Comparison of ENCODE assay signal across 8 cellular contexts in the genomic region with DNA sequence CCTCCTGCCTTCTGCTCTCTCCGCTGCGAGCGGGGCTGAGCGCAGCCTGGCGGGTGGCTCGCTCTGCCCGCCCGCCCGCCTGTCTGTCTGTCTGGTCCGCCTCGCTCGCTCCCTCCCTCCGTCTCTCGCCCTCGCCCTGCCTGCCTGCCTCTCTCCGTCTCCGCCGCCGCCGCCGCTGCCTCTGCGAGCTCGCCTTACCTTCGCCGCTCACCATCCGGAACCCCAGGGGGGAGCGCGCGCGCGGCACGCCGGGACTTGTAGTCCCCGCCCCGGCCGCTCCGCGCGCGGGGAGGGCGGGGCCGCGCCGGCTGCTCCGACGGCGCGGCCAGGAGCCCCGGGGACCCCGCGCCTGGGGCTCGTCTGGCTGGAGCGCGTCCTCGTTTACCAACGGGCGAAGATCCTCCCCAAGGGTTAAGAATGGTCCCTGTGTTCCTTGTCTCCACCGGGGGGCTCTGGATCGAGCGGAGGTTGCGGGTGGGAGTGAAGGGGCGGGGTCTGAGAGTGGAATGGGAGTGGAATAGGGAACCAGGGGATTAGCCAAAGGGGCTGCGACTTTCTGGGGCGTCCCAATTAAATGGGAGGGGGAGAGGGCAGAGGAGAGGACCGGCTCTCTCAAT. TPM values are rescaled to one million over a fixed set of nuclear protein-coding genes. Genes with fewer than 3 reads are reported as not detected.
DNase-seq lines count a peak whose midpoint lies in the region; ATAC-seq and TF ChIP-seq lines count a peak whose summit lies in the region.

A gene with protein sequence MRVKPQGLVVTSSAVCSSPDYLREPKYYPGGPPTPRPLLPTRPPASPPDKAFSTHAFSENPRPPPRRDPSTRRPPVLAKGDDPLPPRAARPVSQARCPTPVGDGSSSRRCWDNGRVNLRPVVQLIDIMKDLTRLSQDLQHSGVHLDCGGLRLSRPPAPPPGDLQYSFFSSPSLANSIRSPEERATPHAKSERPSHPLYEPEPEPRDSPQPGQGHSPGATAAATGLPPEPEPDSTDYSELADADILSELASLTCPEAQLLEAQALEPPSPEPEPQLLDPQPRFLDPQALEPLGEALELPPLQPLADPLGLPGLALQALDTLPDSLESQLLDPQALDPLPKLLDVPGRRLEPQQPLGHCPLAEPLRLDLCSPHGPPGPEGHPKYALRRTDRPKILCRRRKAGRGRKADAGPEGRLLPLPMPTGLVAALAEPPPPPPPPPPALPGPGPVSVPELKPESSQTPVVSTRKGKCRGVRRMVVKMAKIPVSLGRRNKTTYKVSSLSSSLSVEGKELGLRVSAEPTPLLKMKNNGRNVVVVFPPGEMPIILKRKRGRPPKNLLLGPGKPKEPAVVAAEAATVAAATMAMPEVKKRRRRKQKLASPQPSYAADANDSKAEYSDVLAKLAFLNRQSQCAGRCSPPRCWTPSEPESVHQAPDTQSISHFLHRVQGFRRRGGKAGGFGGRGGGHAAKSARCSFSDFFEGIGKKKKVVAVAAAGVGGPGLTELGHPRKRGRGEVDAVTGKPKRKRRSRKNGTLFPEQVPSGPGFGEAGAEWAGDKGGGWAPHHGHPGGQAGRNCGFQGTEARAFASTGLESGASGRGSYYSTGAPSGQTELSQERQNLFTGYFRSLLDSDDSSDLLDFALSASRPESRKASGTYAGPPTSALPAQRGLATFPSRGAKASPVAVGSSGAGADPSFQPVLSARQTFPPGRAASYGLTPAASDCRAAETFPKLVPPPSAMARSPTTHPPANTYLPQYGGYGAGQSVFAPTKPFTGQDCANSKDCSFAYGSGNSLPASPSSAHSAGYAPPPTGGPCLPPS (N-terminal part only) (minus strand): TSS at position 183 of the 617 bp plus-strand sequence. CDS start 52,029 bp downstream, outside the sequence.

- H3K36me3 ChIP-seq in lower lobe of right lung, result no peaks in the 10 kb centered on the region

- H3K4me1 ChIP-seq in lower lobe of right lung, result peaks cover 51% of the 10 kb centered on the region

- intact Hi-C loops in lower lobe of right lung (cut with DNase I), result no loop called here

- peak within 1 kb of the TSS; percentile 89 for H3K4me3 ChIP-seq in lower lobe of right lung

- H3K27ac Mint-ChIP-seq in activated CD8-positive, alpha-beta T cell treated with anti-CD3 and anti-CD28 coated beads, Interleukin-2, amount 10 ng/mL, durations not matched to agents 7 days and 5 days, result peak within 1 kb of the TSS; percentile 82

- no peaks in the 10 kb centered on the region for H3K36me3 Mint-ChIP-seq in activated CD8-positive, alpha-beta T cell treated with anti-CD3 and anti-CD28 coated beads, Interleukin-2, amount 10 ng/mL, durations not matched to agents 7 days and 5 days (ENCODE audit: low read depth)

- H3K4me3 Mint-ChIP-seq in activated CD8-positive, alpha-beta T cell treated with anti-CD3 and anti-CD28 coated beads, Interleukin-2, amount 10 ng/mL, durations not matched to agents 7 days and 5 days, result peak within 1 kb of the TSS; percentile 88

- H3K4me1 Mint-ChIP-seq in activated CD8-positive, alpha-beta T cell treated with anti-CD3 and anti-CD28 coated beads, Interleukin-2, amount 10 ng/mL, durations not matched to agents 7 days and 5 days (ENCODE audit: low read depth), result peaks cover 45% of the 10 kb centered on the region

- H3K9me3 Mint-ChIP-seq in activated CD8-positive, alpha-beta T cell treated with anti-CD3 and anti-CD28 coated beads, Interleukin-2, amount 10 ng/mL, durations not matched to agents 7 days and 5 days (ENCODE audit: insufficient read depth), result no peaks in the 10 kb centered on the region

- POLR2A ChIA-PET in activated CD8-positive, alpha-beta T cell treated with anti-CD3 and anti-CD28 coated beads, Interleukin-2, amount 10 ng/mL, durations not matched to agents 7 days and 5 days (lab: Charles Lee), result interaction anchor here (0.6 to 1.7 kb wide), 2 partner anchors 29 to 114 kb away, joined by 3 to 8 read pairs; a partner anchor contains a TSS

- CTCF ChIA-PET in activated CD8-positive, alpha-beta T cell treated with anti-CD3 and anti-CD28 coated beads, Interleukin-2, amount 10 ng/mL, durations not matched to agents 7 days and 5 days (lab: Charles Lee), result interaction anchor here (0.7 to 7.6 kb wide), 20 partner anchors 12 to 304 kb away, joined by 3 to 320 read pairs (median 6); a partner anchor contains a TSS

- peak; percentile 66 for ATAC-seq in GM18868 (IDR thresholded peaks at IDR 0.05; ENCODE audit: unreplicated experiment)
- peak; percentile 57 for ATAC-seq in HG03571 (IDR thresholded peaks at IDR 0.05; ENCODE audit: unreplicated experiment)
- peak; percentile 88 for ATAC-seq in activated CD8-positive, alpha-beta T cell treated with anti-CD3 and anti-CD28 coated beads, Interleukin-2, amount 10 ng/mL, durations not matched to agents 7 days and 5 days
- ATAC-seq in lower lobe of right lung, result peak; percentile 85 to 90

- TF ChIP-seq CTCF in 22Rv1 (IDR thresholded peaks at IDR 0.05), result peak; percentile 17; the same call in 1 of the 2 replicates
- no peak for TF ChIP-seq CTCF in lower lobe of right lung (IDR thresholded peaks at IDR 0.05)

- DNase-seq in NK-92 (lab: John Stamatoyannopoulos, UW; ENCODE audit: unreplicated experiment), result peak; percentile 40
- peak; percentile 94 for DNase-seq in activated CD8-positive, alpha-beta T cell treated with anti-CD3 and anti-CD28 coated beads, Interleukin-2, amount 10 ng/mL, durations not matched to agents 7 days and 5 days
- peak; percentile 96 for DNase-seq in ecto neural progenitor cell (ENCODE audit: low spot score)
- DNase-seq in lower lobe of right lung, result peak; percentile 95
- peak; percentile 88 to 89 for DNase-seq in stimulated activated CD4-positive, alpha-beta T cell treated with anti-CD3 and anti-CD28 coated beads, Interleukin-4, amount 100 ng/mL, for 4 hours

- peak within 1 kb of the TSS; percentile 85 for H3K27ac ChIP-seq in 22Rv1
- H3K27ac ChIP-seq in lower lobe of right lung, result peak within 1 kb of the TSS; percentile 81

- H3K27me3 ChIP-seq in lower lobe of right lung (ENCODE audit: low read depth), result no peaks in the 10 kb centered on the region

- no peaks in the 10 kb centered on the region for H3K9me3 ChIP-seq in lower lobe of right lung

- H3K27me3 Mint-ChIP-seq in activated CD8-positive, alpha-beta T cell treated with anti-CD3 and anti-CD28 coated beads, Interleukin-2, amount 10 ng/mL, durations not matched to agents 7 days and 5 days (ENCODE audit: low read depth), result no peaks in the 10 kb centered on the region

RNA-seq across cellular contexts. Expression of the gene that starts here (rescaled TPM):
- total RNA-seq in activated CD8-positive, alpha-beta T cell treated with anti-CD3 and anti-CD28 coated beads, Interleukin-2, amount 10 ng/mL, durations not matched to agents 7 days and 5 days, result 10 to 100 TPM; 20.9 to 22.7 TPM
- total RNA-seq in lower lobe of right lung, result 23.7 TPM

Comparison
In these comparisons a context has a peak if more than half of its experiments do, and no peak if none do; other contexts are left out.
1. Peak in every context shown above with its lines: DNase-seq, ATAC-seq, H3K4me3 ChIP-seq and H3K27ac ChIP-seq.
2. DNase-seq: peak in every context shown above with its lines; median percentile 96 in ecto neural progenitor cell; 95 in lower lobe of right lung; 94 in activated CD8-positive, alpha-beta T cell treated with anti-CD3 and anti-CD28 coated beads, Interleukin-2, amount 10 ng/mL, durations not matched to agents 7 days and 5 days; 88 in stimulated activated CD4-positive, alpha-beta T cell treated with anti-CD3 and anti-CD28 coated beads, Interleukin-4, amount 100 ng/mL, for 4 hours; 40 in NK-92.